Comparison of ENCODE assay signal across 1 cellular context in genomic region chr10:3943695-3944257, GRCh38.
TF ChIP-seq lines count a peak whose summit lies in the region.

No MANE protein-coding gene starts in this region.

TF ChIP-seq in H1, 55 proteins besides CTCF, POLR2A, EP300 and RAD21:
- TF ChIP-seq USF2 (IDR thresholded peaks at IDR 0.05; ENCODE audit: low read length), result no peak
- TF ChIP-seq CREB1 (IDR thresholded peaks at IDR 0.05), result no peak
- TF ChIP-seq GABPA (IDR thresholded peaks at IDR 0.05; ENCODE audit: borderline replicate concordance, insufficient read depth, low read length), result no peak
- TF ChIP-seq HDAC2 (IDR thresholded peaks at IDR 0.05; ENCODE audit: borderline replicate concordance in 1 of 2, low read depth in 2 of 2, low read length in 2 of 2), result no peak
- TF ChIP-seq PHF8 (conservative IDR thresholded peaks at IDR 0.05; ENCODE audit: low read depth, low read length), result no peak
- no peak for TF ChIP-seq FOSL1 (IDR thresholded peaks at IDR 0.05; ENCODE audit: insufficient read depth, low read depth, low read length)
- no peak for TF ChIP-seq MAFK (IDR thresholded peaks at IDR 0.05; ENCODE audit: low read depth, low read length)
- TF ChIP-seq SRF (IDR thresholded peaks at IDR 0.05; ENCODE audit: low read depth, low read length), result no peak
- TF ChIP-seq ATF3 (IDR thresholded peaks at IDR 0.05; ENCODE audit: insufficient read depth, low read depth, low read length), result no peak
- no peak for TF ChIP-seq RBBP5 (IDR thresholded peaks at IDR 0.05; ENCODE audit: borderline replicate concordance, low read depth, low read length)
- TF ChIP-seq TAF7 (optimal IDR thresholded peaks at IDR 0.05; ENCODE audit: borderline replicate concordance, low read depth, low read length), result no peak
- TF ChIP-seq SP2 (IDR thresholded peaks at IDR 0.05; ENCODE audit: low read length), result no peak
- no peak for TF ChIP-seq POLR2AphosphoS5 (IDR thresholded peaks at IDR 0.05; ENCODE audit: low read depth, low read length)
- no peak for TF ChIP-seq CHD2 (IDR thresholded peaks at IDR 0.05; ENCODE audit: low read length)
- no peak for TF ChIP-seq SP4 (IDR thresholded peaks at IDR 0.05; ENCODE audit: low read length)
